Comparison of ENCODE assay signal across 8 cellular contexts in genomic region chr13:19984430-19985218, GRCh38. TPM values are rescaled to one million over a fixed set of nuclear protein-coding genes. Genes with fewer than 3 reads are reported as not detected.
DNase-seq lines count a peak whose midpoint lies in the region; ATAC-seq and TF ChIP-seq lines count a peak whose summit lies in the region.

No MANE protein-coding gene starts in this region.

- no peaks in the 10 kb centered on the region for H3K79me1 ChIP-seq in trophoblast cell (ENCODE audit: low read length)

- H4K8ac ChIP-seq in trophoblast cell (ENCODE audit: low read depth, low read length), result no peak overlapping the region

- no peak overlapping the region for H3K4me3 ChIP-seq in RWPE2 (ENCODE audit: severe bottlenecking)
- no peak overlapping the region for H3K4me3 ChIP-seq in fibroblast of mammary gland (ENCODE audit: control insufficient read depth, low read depth, low read length)
- H3K4me3 ChIP-seq in trophoblast cell (ENCODE audit: low read depth, low read length), result no peak overlapping the region
- H3K4me3 ChIP-seq in suprapubic skin, result no peak overlapping the region

- H3K27me3 ChIP-seq in RWPE2 (ENCODE audit: insufficient read depth, poor library complexity, severe bottlenecking) (no peaks in the 10 kb centered on the region), trophoblast cell (ENCODE audit: insufficient read depth, low read length) (no peaks in the 10 kb centered on the region), suprapubic skin (no peaks in the 10 kb centered on the region)

- no peak overlapping the region for H4K91ac ChIP-seq in trophoblast cell (ENCODE audit: low read depth, low read length)

- no peak overlapping the region for H3K9ac ChIP-seq in trophoblast cell (ENCODE audit: low read length)

- peak overlapping the region in 1 of 7 donors; percentile 71 for H3K27ac Mint-ChIP-seq in CD14-positive monocyte

- no peak for TF ChIP-seq POLR2A in suprapubic skin (IDR thresholded peaks at IDR 0.05)

- ATAC-seq in GM18517 (IDR thresholded peaks at IDR 0.05; ENCODE audit: unreplicated experiment), result peak; percentile 74
- peak; percentile 79 for ATAC-seq in HG03159 (IDR thresholded peaks at IDR 0.05; ENCODE audit: unreplicated experiment)
- ATAC-seq in RWPE2 (ENCODE audit: low read depth), result peak; percentile 57; the same call in 2 of the 3 replicates

- H2BK12ac ChIP-seq in trophoblast cell (ENCODE audit: low read length), result no peak overlapping the region

- H3K14ac ChIP-seq in trophoblast cell (ENCODE audit: low read length), result no peak overlapping the region

- H2BK5ac ChIP-seq in trophoblast cell (ENCODE audit: low read depth, low read length, poor library complexity), result no peak overlapping the region

- no peak overlapping the region for H3K4me2 ChIP-seq in trophoblast cell (ENCODE audit: low read length)

- H3K4me1 ChIP-seq in RWPE2 (ENCODE audit: insufficient read depth, poor library complexity, severe bottlenecking) (no peaks in the 10 kb centered on the region), trophoblast cell (ENCODE audit: control insufficient read depth in 1 of 2, insufficient read depth in 2 of 2, low read length in 2 of 2) (peaks cover 2% of the 10 kb centered on the region in 2 experiments), suprapubic skin (peaks cover 6% of the 10 kb centered on the region)

- intact Hi-C loops in CD14-positive monocyte (cut with micrococcal nuclease), result no loop called here

- WGBS in trophoblast cell (ENCODE audit: extremely low coverage, insufficient coverage, insufficient read length), result no CpG with 5 or more reads among the region's 5 CpGs
- WGBS in suprapubic skin, result 60% methylated on average over 5 of the region's 5 CpGs

- H3K9me3 ChIP-seq in RWPE2 (ENCODE audit: severe bottlenecking) (no peaks in the 10 kb centered on the region), trophoblast cell (ENCODE audit: insufficient read depth, low read depth, low read length) (no peaks in the 10 kb centered on the region), suprapubic skin (no peaks in the 10 kb centered on the region)

- peaks cover 26 to 51% of the 10 kb centered on the region in 2 donors for H3K36me3 Mint-ChIP-seq in CD14-positive monocyte

- no peaks in the 10 kb centered on the region for H3K27me3 Mint-ChIP-seq in CD14-positive monocyte (ENCODE audit: low read depth in 3 of 3)

- peaks cover 12% of the 10 kb centered on the region for H3K4me1 Mint-ChIP-seq in CD14-positive monocyte

- H3K27ac ChIP-seq in RWPE2 (ENCODE audit: poor library complexity, severe bottlenecking), result no peak overlapping the region
- H3K27ac ChIP-seq in trophoblast cell (ENCODE audit: low read depth, low read length), result no peak overlapping the region
- no peak overlapping the region for H3K27ac ChIP-seq in suprapubic skin

- H4K12ac ChIP-seq in trophoblast cell (ENCODE audit: low read depth, low read length), result no peak overlapping the region

- no peak overlapping the region for H2AFZ ChIP-seq in trophoblast cell (ENCODE audit: insufficient read depth, low read length, poor library complexity)

- H3K4ac ChIP-seq in trophoblast cell (ENCODE audit: low read depth, low read length), result peak overlapping the region; percentile 71

- no peak overlapping the region for H3K18ac ChIP-seq in trophoblast cell (ENCODE audit: low read length)

- no peak for TF ChIP-seq EP300 in suprapubic skin (IDR thresholded peaks at IDR 0.05)

- H3K23ac ChIP-seq in trophoblast cell (ENCODE audit: low read length), result no peak overlapping the region

- no peaks in the 10 kb centered on the region for H3K9me3 Mint-ChIP-seq in CD14-positive monocyte

- no peak overlapping the region for H2AK5ac ChIP-seq in trophoblast cell (ENCODE audit: low read length)

- TF ChIP-seq CTCF in CD14-positive monocyte (IDR thresholded peaks at IDR 0.05) (peak; percentile 50), RWPE2 (IDR thresholded peaks at IDR 0.05; ENCODE audit: poor library complexity, severe bottlenecking) (peak; percentile 61), fibroblast of mammary gland (conservative IDR thresholded peaks at IDR 0.05; ENCODE audit: control insufficient read depth, insufficient read depth, low read depth, low read length) (peak; percentile 65), suprapubic skin (IDR thresholded peaks at IDR 0.05) (no peak)

- peaks cover 38% of the 10 kb centered on the region for H3K36me3 ChIP-seq in RWPE2 (ENCODE audit: low read depth)
- peaks cover 3 to 29% of the 10 kb centered on the region in 2 experiments for H3K36me3 ChIP-seq in trophoblast cell (ENCODE audit: control insufficient read depth in 1 of 2, insufficient read depth in 2 of 2, low read length in 2 of 2)
- H3K36me3 ChIP-seq in suprapubic skin, result peaks cover 20% of the 10 kb centered on the region

- DNase-seq in CD14-positive monocyte (ENCODE audit: low spot score) (no peak), RWPE2 (ENCODE audit: low spot score) (no peak), fibroblast of mammary gland (ENCODE audit: low read depth) (peak; percentile 56), trophoblast cell (peak; percentile 11 to 59), suprapubic skin (ENCODE audit: low spot score in 2 of 2) (no peak), NCI-H1048 (lab: John Stamatoyannopoulos, UW) (no peak)

- no peak overlapping the region for H3K4me3 Mint-ChIP-seq in CD14-positive monocyte

- no peak overlapping the region for H2BK120ac ChIP-seq in trophoblast cell (ENCODE audit: insufficient read depth, low read length, poor library complexity)

- peaks cover 5% of the 10 kb centered on the region for H3K79me2 ChIP-seq in trophoblast cell (ENCODE audit: control insufficient read depth, insufficient read depth, low read length, poor library complexity)

RNA-seq across cellular contexts. Expression of gene ZMYM2, which starts 26.1 kb away (rescaled TPM):
- polyA plus RNA-seq in CD14-positive monocyte, result 1 to 10 TPM; 6.7 to 8.5 TPM
- polyA plus RNA-seq in trophoblast cell (2013), result 49.9 and 52.6 TPM in 2 replicates
- 100 to 1,000 TPM in 1 of 4 donors, 10 to 100 TPM in 3; 44.5 to 217 (median 57.0) TPM for total RNA-seq in suprapubic skin

Comparison
In these comparisons a context has a peak if more than half of its experiments do, and no peak if none do; other contexts are left out.
1. DNase-seq: peak in fibroblast of mammary gland (single experiment) and trophoblast cell (2 of 2); none in CD14-positive monocyte (single experiment), RWPE2 (single experiment), suprapubic skin (0 of 2) and NCI-H1048 (single experiment).
2. CTCF ChIP-seq: peak in CD14-positive monocyte (single experiment), RWPE2 (single experiment) and fibroblast of mammary gland (single experiment); none in suprapubic skin (0 of 2).
3. Peak in every context shown above with its lines, with median percentiles within 50 percentile points of each other: ATAC-seq.